Comparison of ENCODE assay signal across 9 cellular contexts in the genomic region with DNA sequence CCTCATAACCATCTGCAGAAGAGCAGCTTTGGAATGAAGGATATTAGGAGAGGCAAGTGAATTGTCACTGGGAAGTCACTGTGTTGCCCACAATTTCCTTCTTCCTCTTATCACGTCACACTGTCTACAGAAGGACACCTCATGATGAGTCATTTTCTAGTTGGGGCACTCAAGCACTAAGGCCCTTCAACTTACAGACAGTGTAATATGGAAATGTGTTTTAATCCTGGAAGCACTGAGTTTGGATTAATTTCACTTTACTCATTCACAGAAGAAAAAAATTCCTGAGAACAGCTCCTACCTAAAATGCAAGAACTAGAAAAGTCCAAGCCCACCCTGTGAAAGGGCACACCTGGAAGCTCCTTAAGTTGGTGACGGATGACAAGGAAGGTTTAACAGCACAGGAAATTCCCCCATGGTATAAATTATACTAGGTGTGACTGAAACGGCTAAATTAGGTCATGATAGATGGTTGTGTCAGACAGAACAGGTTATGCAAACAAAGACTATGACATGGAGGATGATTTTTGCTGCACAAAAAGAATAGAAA. TPM values are rescaled to one million over a fixed set of nuclear protein-coding genes. Genes with fewer than 3 reads are reported as not detected.
DNase-seq lines count a peak whose midpoint lies in the region; ATAC-seq, FAIRE-seq and TF ChIP-seq lines count a peak whose summit lies in the region.
"Had no signal": no experiment of that assay in that cellular context is flagged by ENCODE, and none has a peak within 500 bp of the region (broad histone marks: within the 10 kb centered on the region; RNA-seq: fewer than 3 reads in every experiment).

No MANE protein-coding gene starts in this region.

- peak overlapping the region; percentile 34 for H3K4me2 ChIP-seq in BLaER1
- H3K4me2 ChIP-seq in endothelial cell of umbilical vein (ENCODE audit: insufficient read depth, low read length) = peak overlapping the region; percentile 65

- no peak overlapping the region for H3K27ac ChIP-seq in BLaER1
- peak overlapping the region; percentile 71 for H3K27ac ChIP-seq in endothelial cell of umbilical vein (ENCODE audit: insufficient read depth, low read depth, low read length)

- H3K4me3 ChIP-seq in BLaER1 (no peak overlapping the region), endothelial cell of umbilical vein (replicated peaks in 1 of 3; ENCODE audit: insufficient read depth in 1 of 3, low read depth in 1 of 3, low read length in 3 of 3) (peak overlapping the region in 1 of 3 experiments; percentile 30)

- POLR2A ChIA-PET in endothelial cell of umbilical vein (lab: Charles Lee) = no interaction called here

- peak; percentile 94 for FAIRE-seq in endothelial cell of umbilical vein (lab: Jason Lieb, UNC)

- H3K4me1 ChIP-seq in BLaER1 (peaks cover 17% of the 10 kb centered on the region), endothelial cell of umbilical vein (ENCODE audit: control insufficient read depth, extremely low read depth, insufficient read depth, low read length) (peaks cover 23% of the 10 kb centered on the region)

- H3K9me1 ChIP-seq in endothelial cell of umbilical vein (replicated peaks; ENCODE audit: control insufficient read depth, extremely low read depth, insufficient read depth, low read length) = no peaks in the 10 kb centered on the region

- H3K27me3 ChIP-seq in BLaER1 (no peaks in the 10 kb centered on the region), endothelial cell of umbilical vein (ENCODE audit: control insufficient read depth in 2 of 2, insufficient read depth in 2 of 2, low read length in 2 of 2) (no peaks in the 10 kb centered on the region)

- no peak overlapping the region for H2AFZ ChIP-seq in endothelial cell of umbilical vein (ENCODE audit: low read depth, low read length)

- no peak for TF ChIP-seq CTCF in endothelial cell of umbilical vein (IDR thresholded peaks at IDR 0.05; ENCODE audit: extremely low read depth in 1 of 2, insufficient read depth in 1 of 2, low read depth in 1 of 2, low read length in 2 of 2)

- peak; percentile 62 for ATAC-seq in GM21529 (IDR thresholded peaks at IDR 0.05; ENCODE audit: unreplicated experiment)

- BruUV-seq in endothelial cell of umbilical vein (replicated peaks; lab: Mats Ljungman, UMichigan) = TSS peak; percentile 83

- intact Hi-C loops in endothelial cell of umbilical vein (cut with micrococcal nuclease) = loop anchor here (1.0 kb wide), 1 partner anchor 26 kb away; no protein-coding TSS in a partner anchor

- dilution Hi-C loops in endothelial cell of umbilical vein (cut with MboI; ENCODE audit: extremely low pct_ligation_motif_present, low sequenced_read_pairs) = no loop called here

- H4K20me1 ChIP-seq in BLaER1 (peaks cover 70% of the 10 kb centered on the region), endothelial cell of umbilical vein (replicated peaks; ENCODE audit: control insufficient read depth, extremely low read depth, insufficient read depth, low read length) (peaks cover 3% of the 10 kb centered on the region)

- H3K9me3 ChIP-seq in BLaER1 (peaks cover 7% of the 10 kb centered on the region; the same call in 1 of the 2 replicates), endothelial cell of umbilical vein (replicated peaks; ENCODE audit: control insufficient read depth, insufficient read depth, low read length) (no peaks in the 10 kb centered on the region)

- DNase-seq in LoVo (ENCODE audit: low spot score) (peak; percentile 91), endothelial cell of umbilical vein (ENCODE audit: low read depth, low spot score) (peak; percentile 71), stromal cell of bone marrow (ENCODE audit: low read depth) (peak; percentile 68), NCI-H128 (lab: John Stamatoyannopoulos, UW; ENCODE audit: unreplicated experiment) (no peak), cerebellum (ENCODE audit: low spot score) (no peak), DMS153 treated with DMSO at 0.1 percent for 48 hours (lab: John Stamatoyannopoulos, UW; ENCODE audit: unreplicated experiment) (no peak)
- DNase-seq: activated naive CD8-positive, alpha-beta T cell treated with anti-CD3 and anti-CD28 coated beads, Interleukin-2, amount 10 ng/mL, durations not matched to agents 7 days and 5 days had no signal

- peaks cover 8% of the 10 kb centered on the region for H3K79me2 ChIP-seq in endothelial cell of umbilical vein (ENCODE audit: control insufficient read depth, insufficient read depth, low read length)

- H3K9ac ChIP-seq in BLaER1 (no peak overlapping the region), endothelial cell of umbilical vein (replicated peaks; ENCODE audit: extremely low read depth, insufficient read depth, low read length) (no peak overlapping the region)

- TF ChIP-seq POLR2A in endothelial cell of umbilical vein (IDR thresholded peaks at IDR 0.05; ENCODE audit: low read depth, low read length) = no peak

- CTCF ChIA-PET in endothelial cell of umbilical vein (lab: Charles Lee) = interaction anchor here (0.7 to 2.0 kb wide), 9 partner anchors 8 to 236 kb away, joined by 3 to 7 read pairs (median 3); no protein-coding TSS in a partner anchor

- H3K36me3 ChIP-seq in BLaER1 (no peaks in the 10 kb centered on the region), endothelial cell of umbilical vein (ENCODE audit: control insufficient read depth in 2 of 2, extremely low read depth in 1 of 2, insufficient read depth in 2 of 2, low read length in 2 of 2) (no peaks in the 10 kb centered on the region)

TF ChIP-seq in endothelial cell of umbilical vein, 7 proteins besides CTCF, POLR2A, EP300 and RAD21:
- TF ChIP-seq, protein P1, sequence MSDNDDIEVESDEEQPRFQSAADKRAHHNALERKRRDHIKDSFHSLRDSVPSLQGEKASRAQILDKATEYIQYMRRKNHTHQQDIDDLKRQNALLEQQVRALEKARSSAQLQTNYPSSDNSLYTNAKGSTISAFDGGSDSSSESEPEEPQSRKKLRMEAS (IDR thresholded peaks at IDR 0.05; ENCODE audit: insufficient read depth, insufficient read length) = no peak
- TF ChIP-seq FOS (IDR thresholded peaks at IDR 0.05; ENCODE audit: borderline replicate concordance, insufficient read depth, low read length) (peak; percentile 98), MYC (IDR thresholded peaks at IDR 0.05; ENCODE audit: low read depth, low read length) (no peak), POLR2AphosphoS5 (IDR thresholded peaks at IDR 0.05; ENCODE audit: insufficient read depth, low read depth, low read length) (peak; percentile 75), JUN (IDR thresholded peaks at IDR 0.05; ENCODE audit: borderline replicate concordance, insufficient read depth, insufficient read length, low read depth) (peak; percentile 92), GATA2 (IDR thresholded peaks at IDR 0.05; ENCODE audit: insufficient read depth, insufficient read length, low read depth, low read length) (peak; percentile 72)

RNA-seq across cellular contexts. Expression of a gene that starts 56.6 kb away (rescaled TPM):
- 20.2 and 24.1 TPM in 2 replicates for total RNA-seq in endothelial cell of umbilical vein
- polyA plus RNA-seq in endothelial cell of umbilical vein = 6.2 and 7.3 TPM in 2 replicates
- polyA plus RNA-seq in endothelial cell of umbilical vein (2011; cell fraction: cytosol; rRNA removed) = 13.3 and 13.6 TPM in 2 replicates
- polyA plus RNA-seq in endothelial cell of umbilical vein (2011; cell fraction: nucleus; rRNA removed) = 16.2 and 18.6 TPM in 2 replicates
- polyA plus RNA-seq in endothelial cell of umbilical vein (2012) = 19.6 and 20.4 TPM in 2 replicates
- polyA minus RNA-seq in endothelial cell of umbilical vein = 32.8 and 34.3 TPM in 2 replicates
- 13.8 TPM for polyA minus RNA-seq in endothelial cell of umbilical vein (2011; cell fraction: cytosol; rRNA and poly(A)+ RNA removed)
- polyA minus RNA-seq in endothelial cell of umbilical vein (2011; cell fraction: nucleus; rRNA and poly(A)+ RNA removed) = 52.9 and 58.8 TPM in 2 replicates
- total RNA-seq in cerebellum = 52.6 TPM

Comparison
In these comparisons a context has a peak if more than half of its experiments do, and no peak if none do; other contexts are left out.
1. DNase-seq: peak in LoVo (single experiment), endothelial cell of umbilical vein (single experiment) and stromal cell of bone marrow (single experiment); none in NCI-H128 (single experiment), cerebellum (single experiment) and DMS153 treated with DMSO at 0.1 percent for 48 hours (single experiment).